Comparison of ENCODE assay signal across 11 cellular contexts in genomic region chr9:131633491-131634031, GRCh38.
A peak's percentile ranks its signal among the peaks of the same experiment; 100 is the strongest.
DNase-seq lines count a peak whose midpoint lies in the region; ATAC-seq lines count a peak whose summit lies in the region.
"Had no signal": no experiment of that assay in that cellular context is flagged by ENCODE, and none has a peak within 500 bp of the region (broad histone marks: within the 10 kb centered on the region; RNA-seq: fewer than 3 reads in every experiment).

No MANE protein-coding gene starts in this region.

- no peak for ATAC-seq in HG02571 (IDR thresholded peaks at IDR 0.05; ENCODE audit: unreplicated experiment)
- no peak for ATAC-seq in GM21515 (IDR thresholded peaks at IDR 0.05; ENCODE audit: unreplicated experiment)
- no peak for ATAC-seq in HG03135 (IDR thresholded peaks at IDR 0.05; ENCODE audit: unreplicated experiment)
- ATAC-seq: sciatic nerve had no signal

- DNase-seq in AG20443 (ENCODE audit: low spot score) (peak; percentile 56), HPDE6-E6E7 (ENCODE audit: extremely low spot score) (peak; percentile 85), astrocyte of the hippocampus (ENCODE audit: low read depth, low spot score) (peak; percentile 73), kidney tubule cell (ENCODE audit: low spot score) (peak; percentile 80), NCI-H510A (lab: John Stamatoyannopoulos, UW) (no peak)
- DNase-seq: GF-D8, NCI-H524 had no signal
